Comparison of ENCODE assay signal across 8 cellular contexts in the genomic region with DNA sequence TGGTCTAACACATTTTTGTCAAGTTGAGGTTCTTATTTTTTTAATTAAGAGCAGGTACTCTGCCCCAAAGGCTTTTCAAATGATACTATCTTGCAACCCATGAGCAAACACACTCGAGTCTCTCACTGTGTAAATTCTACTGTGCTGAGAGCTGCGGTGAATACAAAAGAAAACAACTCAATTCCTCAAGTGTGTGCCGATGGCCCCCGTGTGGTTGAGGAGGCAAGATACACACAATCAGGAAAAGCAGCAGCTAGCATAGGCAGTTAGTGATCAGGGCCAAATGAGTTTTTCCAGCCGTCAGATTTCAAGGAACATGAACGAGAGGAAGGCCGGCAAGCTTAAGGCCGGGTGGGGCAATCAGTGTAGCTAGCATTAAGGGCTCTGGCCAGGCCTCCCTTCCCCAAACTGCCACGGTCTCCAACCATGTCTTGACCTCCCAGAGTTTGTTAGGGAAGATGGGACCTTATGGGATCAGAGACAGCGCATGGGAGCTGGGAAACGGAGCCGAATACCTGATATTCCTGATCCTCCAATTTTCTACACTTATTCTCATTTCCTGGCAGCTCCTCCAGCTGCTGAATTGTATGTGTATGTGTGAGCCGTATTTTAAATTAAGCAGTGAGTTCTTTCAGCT. TPM values are rescaled to one million over a fixed set of nuclear protein-coding genes. Genes with fewer than 3 reads are reported as not detected.
A peak's percentile ranks its signal among the peaks of the same experiment; 100 is the strongest.
DNase-seq lines count a peak whose midpoint lies in the region; ATAC-seq and TF ChIP-seq lines count a peak whose summit lies in the region.
"Had no signal": no experiment of that assay in that cellular context is flagged by ENCODE, and none has a peak within 500 bp of the region (broad histone marks: within the 10 kb centered on the region; RNA-seq: fewer than 3 reads in every experiment).

No MANE protein-coding gene starts in this region.

- H3K4ac ChIP-seq in H9 (ENCODE audit: low read depth, low read length), result no peak overlapping the region

- H2AK5ac ChIP-seq in H9 (ENCODE audit: insufficient read length, low read length), result no peak overlapping the region

- H3K9me3 Mint-ChIP-seq in H9, result no peaks in the 10 kb centered on the region; a peak in 1 of 5 replicates

- H3K23me2 ChIP-seq in H9 (ENCODE audit: insufficient read length, low read depth, low read length, poor library complexity, severe bottlenecking), result no peaks in the 10 kb centered on the region

- H3K4me2 ChIP-seq in H9 (ENCODE audit: insufficient read depth, insufficient read length, low read length) (no peak overlapping the region), fibroblast of lung (ENCODE audit: extremely low read depth, insufficient read depth, low read length) (peak overlapping the region; percentile 63)

- H3K4me3 Mint-ChIP-seq in H9, result no peak overlapping the region

- no peak overlapping the region for H2BK12ac ChIP-seq in H9 (ENCODE audit: insufficient read length, low read depth, low read length)

- H3K27ac ChIP-seq in H9 (ENCODE audit: insufficient read length, low read depth, low read length), result no peak overlapping the region
- peak overlapping the region; percentile 86 for H3K27ac ChIP-seq in fibroblast of lung (ENCODE audit: insufficient read depth, low read length)
- H3K27ac ChIP-seq in psoas muscle, result no peak overlapping the region
- H3K27ac ChIP-seq: neutrophil had no signal

- H3K4me3 ChIP-seq in fibroblast of lung (replicated peaks in 1 of 4; ENCODE audit: control extremely low read depth in 1 of 4, insufficient read depth in 1 of 4, low read depth in 3 of 4, low read length in 4 of 4) (peak overlapping the region in 2 of 4 experiments; percentile 22 to 40), psoas muscle (no peak overlapping the region)

- H4K20me1 ChIP-seq in H9 (ENCODE audit: control insufficient read depth, insufficient read depth, insufficient read length) (no peaks in the 10 kb centered on the region), fibroblast of lung (ENCODE audit: control insufficient read depth, extremely low read depth, insufficient read depth, low read length) (no peaks in the 10 kb centered on the region)

- H4K5ac ChIP-seq in H9 (ENCODE audit: insufficient read length, low read depth, low read length), result no peak overlapping the region

- H3T11ph ChIP-seq in H9 (ENCODE audit: low read length), result no peak overlapping the region

- no peak overlapping the region for H2BK20ac ChIP-seq in H9 (ENCODE audit: low read depth, low read length, poor library complexity, severe bottlenecking)

- no peak overlapping the region for H3K56ac ChIP-seq in H9 (ENCODE audit: insufficient read length, low read depth, low read length)

- no peaks in the 10 kb centered on the region; the same call in none of the 2 replicates for H3K4me1 ChIP-seq in H9 (ENCODE audit: insufficient read depth, low read length)
- H3K4me1 ChIP-seq in fibroblast of lung (ENCODE audit: control insufficient read depth, extremely low read depth, insufficient read depth, low read length), result peaks cover 17% of the 10 kb centered on the region
- no peaks in the 10 kb centered on the region for H3K4me1 ChIP-seq in psoas muscle

- H2AFZ ChIP-seq in H9 (ENCODE audit: low read length) (no peak overlapping the region), fibroblast of lung (ENCODE audit: low read length) (peak overlapping the region; percentile 78)

- H3K18ac ChIP-seq in H9 (ENCODE audit: insufficient read length, low read depth, low read length), result no peak overlapping the region

- H3K27ac Mint-ChIP-seq in H9, result peak overlapping the region in 2 of 3 experiments; percentile 15 to 72; a peak in 3 of 7 replicates

- H2BK120ac ChIP-seq in H9 (ENCODE audit: low read depth, low read length, poor library complexity, severe bottlenecking), result no peak overlapping the region

- WGBS in H9 (ENCODE audit: extremely low coverage, insufficient read length, low lambda C conversion rate), result no CpG with 5 or more reads among the region's 13 CpGs
- 35 to 50% (median 47%) methylated on average over 13 of the region's 13 CpGs for WGBS in psoas muscle, 3 donors

- H3K23ac ChIP-seq in H9 (ENCODE audit: insufficient read length, low read depth, low read length), result no peak overlapping the region

- H3K4me1 Mint-ChIP-seq in H9, result peaks cover 17 to 35% of the 10 kb centered on the region in 2 experiments

- H3K14ac ChIP-seq in H9 (ENCODE audit: insufficient read depth, low read length), result no peak overlapping the region

- ATAC-seq in psoas muscle (no peak), HG03025 (IDR thresholded peaks at IDR 0.05; ENCODE audit: low FRiP score, unreplicated experiment) (no peak)

- H3K9ac ChIP-seq in H9 (ENCODE audit: extremely low read depth, insufficient read length, low read length) (no peak overlapping the region), fibroblast of lung (ENCODE audit: insufficient read depth, low read length) (peak overlapping the region; percentile 27)

- H3K27me3 Mint-ChIP-seq in H9 (ENCODE audit: low read depth), result peaks cover 2% of the 10 kb centered on the region

- H3K27me3 ChIP-seq in H9 (ENCODE audit: insufficient read depth, low read length) (no peaks in the 10 kb centered on the region), fibroblast of lung (ENCODE audit: control insufficient read depth, insufficient read depth, low read length) (no peaks in the 10 kb centered on the region), psoas muscle (ENCODE audit: insufficient read depth in 3 of 3, low read length in 2 of 3) (peaks cover 0 to 25% (median 0%) of the 10 kb centered on the region in 3 donors)
- H3K27me3 ChIP-seq: neutrophil had no signal

- H3K9me3 ChIP-seq in H9 (ENCODE audit: control insufficient read depth, low read depth, low read length), result no peaks in the 10 kb centered on the region
- no peaks in the 10 kb centered on the region for H3K9me3 ChIP-seq in fibroblast of lung (ENCODE audit: control insufficient read depth, insufficient read depth, low read depth, low read length)
- no peaks in the 10 kb centered on the region for H3K9me3 ChIP-seq in psoas muscle
- H3K9me3 ChIP-seq: neutrophil had no signal

- intact Hi-C loops in psoas muscle (cut with DNase I), result loop anchor here in 1 of 2 donors (10.0 kb wide), 1 partner anchor 514 kb away; no protein-coding TSS in a partner anchor

- no peaks in the 10 kb centered on the region for H3K79me1 ChIP-seq in H9 (ENCODE audit: insufficient read depth, low read depth, low read length, poor library complexity, severe bottlenecking)

- no peaks in the 10 kb centered on the region for H3K79me2 ChIP-seq in H9 (ENCODE audit: insufficient read depth, low read length)
- H3K79me2 ChIP-seq in fibroblast of lung (ENCODE audit: control insufficient read depth, insufficient read depth, low read length), result no peaks in the 10 kb centered on the region

- H3K36me3 ChIP-seq in fibroblast of lung (ENCODE audit: control insufficient read depth, insufficient read depth, low read length) (no peaks in the 10 kb centered on the region), psoas muscle (ENCODE audit: insufficient read depth in 1 of 2, low read depth in 1 of 2) (no peaks in the 10 kb centered on the region)
- H3K36me3 ChIP-seq: neutrophil had no signal

- H4K91ac ChIP-seq in H9 (ENCODE audit: insufficient read length, low read depth, low read length), result no peak overlapping the region

- H3K36me3 Mint-ChIP-seq in H9 (ENCODE audit: insufficient read depth in 1 of 3, low read depth in 3 of 3), result no peaks in the 10 kb centered on the region

- DNase-seq in H9 (peak; percentile 55), NCI-H526 treated with DMSO at 0.1 percent for 48 hours (lab: John Stamatoyannopoulos, UW) (peak; percentile 18), fibroblast of lung (ENCODE audit: low read depth in 2 of 2) (peak; percentile 78 to 85), psoas muscle (no peak), UCSD-AML1 (lab: John Stamatoyannopoulos, UW; ENCODE audit: unreplicated experiment) (no peak)
- DNase-seq in activated effector memory CD4-positive, alpha-beta T cell treated with Interleukin-2 at 50 U/mL for 16 hours, result no peak

- H4K8ac ChIP-seq in H9 (replicated peaks; ENCODE audit: insufficient read length, low read depth, low read length), result no peak overlapping the region

- TF ChIP-seq CTCF in H9 (conservative IDR thresholded peaks at IDR 0.05), result peak; percentile 72
- TF ChIP-seq CTCF in fibroblast of lung (conservative IDR thresholded peaks at IDR 0.05 in 1 of 2, IDR thresholded peaks at IDR 0.05 in 1 of 2; ENCODE audit: low read depth in 1 of 2, low read length in 2 of 2), result peak; percentile 52 to 57
- TF ChIP-seq CTCF in psoas muscle (IDR thresholded peaks at IDR 0.05), result peak; percentile 10

- H2BK5ac ChIP-seq in H9 (ENCODE audit: insufficient read length, low read length), result no peak overlapping the region

- H2BK15ac ChIP-seq in H9 (ENCODE audit: low read depth, low read length), result no peak overlapping the region

RNA-seq across cellular contexts. Expression of a gene that starts 59.7 kb away (rescaled TPM):
- total RNA-seq in H9 (2021), result 0.04 and 0.13 TPM in 2 replicates
- total RNA-seq in fibroblast of lung, result under 0.01 and 0.17 TPM in 2 replicates
- 0.09 and 0.18 TPM in 2 replicates for polyA plus RNA-seq in fibroblast of lung
- 0.16 and 0.45 TPM in 2 replicates for polyA plus RNA-seq in fibroblast of lung (2012)
- polyA minus RNA-seq in fibroblast of lung (ENCODE audit: low replicate concordance), result 0.47 and 0.78 TPM in 2 replicates
- total RNA-seq in psoas muscle, result under 1 TPM; 0.07 to 0.64 (median 0.16) TPM
- polyA plus RNA-seq in psoas muscle, result under 1 TPM in 2 of 3 donors, not detected in 1; 0.03 to 0.06 TPM

Comparison
In these comparisons a context has a peak if more than half of its experiments do, and no peak if none do; other contexts are left out.
1. DNase-seq: peak in H9 (single experiment), NCI-H526 treated with DMSO at 0.1 percent for 48 hours (single experiment) and fibroblast of lung (2 of 2); none in psoas muscle (0 of 2), UCSD-AML1 (single experiment) and activated effector memory CD4-positive, alpha-beta T cell treated with Interleukin-2 at 50 U/mL for 16 hours (single experiment).
2. CTCF ChIP-seq: peak in every context shown above with its lines; median percentile 72 in H9; 54 in fibroblast of lung; 10 in psoas muscle.